31 cellular contexts compared by ENCODE assay signal in genomic region chr4:176717237-176717636, GRCh38.
"Had no signal": no experiment of that assay in that cellular context is flagged by ENCODE, and none has a peak within 500 bp of the region (broad histone marks: within the 10 kb centered on the region; RNA-seq: fewer than 3 reads in every experiment).

No MANE protein-coding gene starts in this region.

- H3K9me3 Mint-ChIP-seq: dendritic cell treated with granulocyte-macrophage colony-stimulating factor and Interleukin-4, amounts not matched to agents 40 ng/mL and 50 ng/mL, for 4 days had no signal

- H3K4me2 ChIP-seq: hepatocyte had no signal

- H3K36me3 ChIP-seq: colonic mucosa, esophagus squamous epithelium, gastrocnemius medialis, lower lobe of right lung had no signal

- H3K27me3 ChIP-seq: colonic mucosa, dorsolateral prefrontal cortex, esophagus squamous epithelium, gastrocnemius medialis, hepatocyte had no signal

- H3K27ac Mint-ChIP-seq: dendritic cell treated with granulocyte-macrophage colony-stimulating factor and Interleukin-4, amounts not matched to agents 40 ng/mL and 50 ng/mL, for 4 days; immature natural killer cell; memory B cell; mesothelial cell of epicardium; naive B cell had no signal

- H3K79me2 ChIP-seq: hepatocyte had no signal

- H3K9me3 ChIP-seq: colonic mucosa, esophagus squamous epithelium, lower lobe of right lung, mucosa of descending colon had no signal

- ATAC-seq: esophagus mucosa, gastrocnemius medialis, left colon, left lobe of liver, left ventricle myocardium superior, lower lobe of right lung, mucosa of descending colon had no signal

- H3K4me1 ChIP-seq: colonic mucosa, esophagus squamous epithelium, gastrocnemius medialis, lower lobe of right lung had no signal

- H3K4me3 ChIP-seq: colonic mucosa, dorsolateral prefrontal cortex, esophagus squamous epithelium, gastrocnemius medialis, hepatocyte, lower lobe of right lung, mucosa of descending colon had no signal

- H3K36me3 Mint-ChIP-seq: memory B cell, naive B cell had no signal

- H3K4me3 Mint-ChIP-seq: dendritic cell treated with granulocyte-macrophage colony-stimulating factor and Interleukin-4, amounts not matched to agents 40 ng/mL and 50 ng/mL, for 4 days; immature natural killer cell; memory B cell; mesothelial cell of epicardium; naive B cell had no signal

- H3K4me1 Mint-ChIP-seq: immature natural killer cell, memory B cell, mesothelial cell of epicardium, naive B cell had no signal

- H3K27ac ChIP-seq: colonic mucosa, dorsolateral prefrontal cortex, epithelial cell of prostate, esophagus squamous epithelium, gastrocnemius medialis, hepatocyte, lower lobe of right lung had no signal

- DNase-seq: cerebellar nuclear complex; colonic mucosa; cortex of kidney; dorsolateral prefrontal cortex; effector CD4-positive, alpha-beta T cell; effector memory CD4-positive, alpha-beta T cell; erythroblast; esophagus squamous epithelium; foreskin fibroblast; foreskin melanocyte; gastrocnemius medialis; glutamatergic neuron; head of caudate nucleus; hypothalamus; immature natural killer cell; islet precursor cell; kidney; kidney glomerular epithelial cell; left colon; left ventricle myocardium superior; lower lobe of right lung; mammary epithelial cell; mucosa of descending colon; naive B cell had no signal

- H3K27me3 Mint-ChIP-seq: dendritic cell treated with granulocyte-macrophage colony-stimulating factor and Interleukin-4, amounts not matched to agents 40 ng/mL and 50 ng/mL, for 4 days; memory B cell; naive B cell had no signal

- H2AFZ ChIP-seq: hepatocyte had no signal
